Comparison of ENCODE assay signal across 8 cellular contexts in the genomic region with DNA sequence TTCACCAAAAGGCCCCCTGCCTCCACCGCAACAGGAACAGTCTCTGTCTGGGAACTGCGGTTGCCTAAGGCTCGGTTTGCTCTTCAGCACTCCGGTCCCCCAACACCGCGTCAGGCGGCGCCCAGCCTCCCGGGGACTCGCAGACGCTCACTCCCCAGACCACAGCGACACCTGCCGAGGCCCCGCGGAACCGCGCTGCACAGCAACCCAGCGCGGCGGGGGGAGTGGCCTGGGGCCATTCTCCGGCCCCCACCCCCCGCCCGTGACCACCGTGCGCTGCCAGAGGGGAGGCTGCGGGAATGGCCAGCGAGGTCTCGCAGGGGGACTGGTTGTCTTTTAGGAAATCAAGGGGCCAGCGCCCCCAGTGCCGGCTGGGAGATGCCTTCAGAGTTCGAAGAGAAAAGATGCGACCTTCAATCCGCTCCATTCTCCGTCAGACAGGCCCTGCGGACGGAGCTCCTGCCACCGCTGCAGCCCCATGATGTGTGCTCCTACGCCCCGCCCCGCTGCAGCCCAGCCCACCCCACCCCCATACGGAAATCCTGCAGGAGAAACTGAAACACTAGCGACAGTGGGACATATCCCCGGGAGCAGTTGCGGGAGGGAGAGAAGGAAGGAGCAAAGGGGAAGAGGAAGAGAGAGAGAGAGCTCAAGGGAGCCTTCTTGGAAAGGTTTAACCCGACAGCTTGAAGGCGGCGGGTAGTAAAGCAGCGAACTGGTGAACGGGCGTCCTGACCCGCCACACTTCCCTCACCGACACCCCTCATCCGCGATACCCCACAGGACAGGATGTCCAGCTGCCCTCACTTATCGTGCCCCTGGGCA.
A peak's percentile ranks its signal among the peaks of the same experiment; 100 is the strongest.
DNase-seq lines count a peak whose midpoint lies in the region; ATAC-seq, FAIRE-seq and TF ChIP-seq lines count a peak whose summit lies in the region.

No MANE protein-coding gene starts in this region.

- H3K4me1 ChIP-seq in DND-41 (ENCODE audit: insufficient read depth, low read length): peaks cover 19% of the 10 kb centered on the region
- peaks cover 11% of the 10 kb centered on the region for H3K4me1 ChIP-seq in KMS-11 (ENCODE audit: low read depth, poor library complexity, severe bottlenecking)
- H3K4me1 ChIP-seq in neutrophil (ENCODE audit: control insufficient read depth in 1 of 2, insufficient read depth in 1 of 2, low read depth in 1 of 2, low read length in 1 of 2): peaks cover 6 to 13% of the 10 kb centered on the region in 2 experiments
- peaks cover 3 to 19% (median 15%) of the 10 kb centered on the region in 5 donors for H3K4me1 ChIP-seq in subcutaneous abdominal adipose tissue (ENCODE audit: control insufficient read depth in 5 of 5, insufficient read depth in 5 of 5, low read length in 5 of 5)

- TF ChIP-seq CTCF in DND-41 (IDR thresholded peaks at IDR 0.05; ENCODE audit: borderline replicate concordance, extremely low read depth, low read length, poor library complexity, severe bottlenecking) (peak; percentile 98), KMS-11 (conservative IDR thresholded peaks at IDR 0.05; ENCODE audit: low read depth, low read length) (peak; percentile 90), RWPE1 (conservative IDR thresholded peaks at IDR 0.05; ENCODE audit: low read depth) (peak; percentile 99), neutrophil (IDR thresholded peaks at IDR 0.05) (peak; percentile 49)

- POLR2A ChIA-PET in RWPE1 (lab: Yijun Ruan, JAX; ENCODE audit: low non-redundant PET): no interaction called here

- peak; percentile 82 for DNase-seq in DND-41
- DNase-seq in RWPE1 (ENCODE audit: low spot score): peak; percentile 78
- DNase-seq in activated naive CD4-positive, alpha-beta T cell (lab: John Stamatoyannopoulos, UW): peak; percentile 42 to 79 (median 70)
- peak; percentile 78 to 83 for DNase-seq in frontal cortex (ENCODE audit: low spot score in 2 of 2)

- H3K4me2 ChIP-seq in DND-41 (ENCODE audit: insufficient read depth, low read length) (peak overlapping the region; percentile 95), KMS-11 (peak overlapping the region; percentile 49)

- H2AFZ ChIP-seq in DND-41 (ENCODE audit: low read depth, low read length): peak overlapping the region; percentile 93
- H2AFZ ChIP-seq in KMS-11 (ENCODE audit: low read depth): peak overlapping the region; percentile 94

- CTCF ChIA-PET in RWPE1 (lab: Yijun Ruan, JAX): interaction anchor here (0.6 to 1.5 kb wide), 27 partner anchors 9 to 479 kb away, joined by 3 to 9 read pairs (median 3); no protein-coding TSS in a partner anchor

- no peaks in the 10 kb centered on the region for H3K36me3 ChIP-seq in DND-41 (ENCODE audit: insufficient read depth, low read length)
- no peaks in the 10 kb centered on the region for H3K36me3 ChIP-seq in KMS-11 (ENCODE audit: insufficient read depth)
- no peaks in the 10 kb centered on the region for H3K36me3 ChIP-seq in neutrophil
- H3K36me3 ChIP-seq in subcutaneous abdominal adipose tissue (ENCODE audit: control insufficient read depth in 5 of 5, insufficient read depth in 5 of 5, low read length in 5 of 5): no peaks in the 10 kb centered on the region

- H3K27ac ChIP-seq in DND-41 (ENCODE audit: low read length) (no peak overlapping the region), KMS-11 (peak overlapping the region; percentile 56), RWPE1 (peak overlapping the region; percentile 69), neutrophil (no peak overlapping the region), subcutaneous abdominal adipose tissue (ENCODE audit: low read depth, low read length) (peak overlapping the region; percentile 32)

- H3K4me3 ChIP-seq in DND-41 (ENCODE audit: low read depth in 1 of 2, low read length in 2 of 2): peak overlapping the region; percentile 27 to 70; a peak in 3 of 4 replicates
- H3K4me3 ChIP-seq in KMS-11 (IDR thresholded peaks at IDR 0.05; ENCODE audit: insufficient read depth, low read depth, low read length): no peak overlapping the region
- H3K4me3 ChIP-seq in neutrophil (ENCODE audit: low read depth in 1 of 2, low read length in 1 of 2): peak overlapping the region; percentile 49 to 57
- peak overlapping the region; percentile 74 to 94 (median 86) for H3K4me3 ChIP-seq in subcutaneous abdominal adipose tissue (ENCODE audit: low read depth in 1 of 5, low read length in 5 of 5)

- H3K79me2 ChIP-seq in DND-41 (ENCODE audit: insufficient read depth, low read length) (no peaks in the 10 kb centered on the region), KMS-11 (ENCODE audit: insufficient read depth, low read depth) (no peaks in the 10 kb centered on the region)

- H3K27me3 ChIP-seq in DND-41 (ENCODE audit: insufficient read depth, low read length, poor library complexity): peaks cover 46% of the 10 kb centered on the region
- no peaks in the 10 kb centered on the region for H3K27me3 ChIP-seq in KMS-11 (ENCODE audit: insufficient read depth, low read depth)
- H3K27me3 ChIP-seq in neutrophil: peaks cover 39% of the 10 kb centered on the region
- H3K27me3 ChIP-seq in subcutaneous abdominal adipose tissue (ENCODE audit: control insufficient read depth in 5 of 5, insufficient read depth in 4 of 5, low read length in 5 of 5): peaks cover 0 to 4% (median 0%) of the 10 kb centered on the region in 5 donors

- H4K20me1 ChIP-seq in DND-41 (ENCODE audit: insufficient read depth, low read length) (no peaks in the 10 kb centered on the region), KMS-11 (ENCODE audit: insufficient read depth) (no peaks in the 10 kb centered on the region)

- FAIRE-seq in frontal cortex (lab: Jason Lieb, UNC): no peak

- no peaks in the 10 kb centered on the region for H3K9me3 ChIP-seq in DND-41 (ENCODE audit: insufficient read depth, low read length, severe bottlenecking)
- H3K9me3 ChIP-seq in neutrophil: no peaks in the 10 kb centered on the region
- peaks cover 0 to 4% (median 2%) of the 10 kb centered on the region in 5 donors for H3K9me3 ChIP-seq in subcutaneous abdominal adipose tissue (ENCODE audit: control insufficient read depth in 5 of 5, low read length in 5 of 5)

- peak; percentile 97 for ATAC-seq in DND-41 (ENCODE audit: insufficient read depth, low read depth)
- peak; percentile 99 for ATAC-seq in GM21825 (IDR thresholded peaks at IDR 0.05; ENCODE audit: unreplicated experiment)

- peak overlapping the region; percentile 53 for H3K9ac ChIP-seq in DND-41 (ENCODE audit: low read depth, low read length)
- peak overlapping the region; percentile 77 for H3K9ac ChIP-seq in KMS-11
- peak overlapping the region; percentile 52 to 86 (median 79) for H3K9ac ChIP-seq in subcutaneous abdominal adipose tissue (ENCODE audit: low read length in 5 of 5)

Comparison
In these comparisons a context has a peak if more than half of its experiments do, and no peak if none do; other contexts are left out.
1. H3K27ac ChIP-seq: peak in KMS-11 (single experiment), RWPE1 (single experiment) and subcutaneous abdominal adipose tissue (single experiment); none in DND-41 (single experiment) and neutrophil (single experiment).
2. CTCF ChIP-seq: peak in every context shown above with its lines; median percentile 99 in RWPE1; 98 in DND-41; 90 in KMS-11; 49 in neutrophil.
3. Peak in every context shown above with its lines, with median percentiles within 50 percentile points of each other: DNase-seq and H3K9ac ChIP-seq.